Comparison of ENCODE assay signal across 8 cellular contexts in the genomic region with DNA sequence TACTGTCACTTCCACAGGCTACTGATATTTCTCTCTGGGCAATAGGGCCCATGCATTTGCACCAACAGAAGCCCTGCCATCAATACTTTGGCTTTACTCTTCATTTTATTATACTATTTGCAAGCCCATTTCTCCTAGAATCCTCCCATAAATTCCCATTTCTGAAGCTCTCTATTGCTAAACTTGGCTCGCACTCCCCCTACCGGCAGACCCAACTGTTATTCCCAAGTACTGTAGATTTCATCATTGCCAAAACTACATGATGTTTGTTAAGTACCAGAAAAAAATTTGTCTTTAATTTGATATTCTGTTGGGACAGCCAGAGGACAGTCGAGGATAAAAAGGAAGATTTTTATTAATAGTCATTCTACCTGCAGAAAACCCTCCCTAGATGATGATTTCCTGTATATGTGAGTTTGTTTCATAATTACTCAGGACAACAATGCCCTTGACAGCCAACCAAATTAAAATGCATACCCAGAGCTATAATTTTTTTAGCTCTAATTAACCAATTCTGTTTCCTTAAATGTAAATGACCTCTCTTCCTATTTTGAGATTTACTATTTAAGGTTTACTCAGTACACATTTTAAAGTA.
DNase-seq lines count a peak whose midpoint lies in the region; ATAC-seq, FAIRE-seq and TF ChIP-seq lines count a peak whose summit lies in the region.

No MANE protein-coding gene starts in this region.

- peaks cover 0 to 3% (median 2%) of the 10 kb centered on the region in 7 donors for H3K9me3 Mint-ChIP-seq in CD14-positive monocyte
- no peaks in the 10 kb centered on the region for H3K9me3 Mint-ChIP-seq in T-helper 2 cell treated with Interferon-gamma antibody and Interleukin-4, amounts not matched to agents 5 μg/mL and 100 μg/mL, for 36 hours

- 5% methylated on average over 3 of the region's 3 CpGs for whole genome bisulfite sequencing in transverse colon (ENCODE audit: low coverage in 1 of 2), 2 donors

- peaks cover 0 to 16% (median 10%) of the 10 kb centered on the region in 3 donors for H3K27me3 Mint-ChIP-seq in CD14-positive monocyte (ENCODE audit: low read depth in 3 of 3)
- peaks cover 6% of the 10 kb centered on the region for H3K27me3 Mint-ChIP-seq in T-helper 2 cell treated with Interferon-gamma antibody and Interleukin-4, amounts not matched to agents 5 μg/mL and 100 μg/mL, for 36 hours (ENCODE audit: low read depth)

- H3K9me3 ChIP-seq in transverse colon = no peaks in the 10 kb centered on the region

- DNase-seq in CD14-positive monocyte (ENCODE audit: low spot score) = no peak
- DNase-seq in GM18507 (ENCODE audit: extremely low spot score, insufficient read length, low read depth) = no peak
- peak; percentile 43 for DNase-seq in NCI-H446 treated with DMSO at 0.1 percent for 48 hours (lab: John Stamatoyannopoulos, UW)
- peak in 32 of 61 donors; percentile 1 to 58 (median 7) for DNase-seq in caudate nucleus (lab: John Stamatoyannopoulos, UW)
- DNase-seq in left colon = peak; percentile 36 to 70
- peak; percentile 55 for DNase-seq in transverse colon
- no peak for DNase-seq in T-helper 2 cell treated with Interferon-gamma antibody and Interleukin-4, amounts not matched to agents 5 μg/mL and 100 μg/mL, for 36 hours (ENCODE audit: low spot score)

- no peak for TF ChIP-seq EP300 in transverse colon (IDR thresholded peaks at IDR 0.05; ENCODE audit: low read depth)

- in situ Hi-C loops in transverse colon (cut with MboI; ENCODE audit: low pct_ligation_motif_present in 1 of 4, low pct_unique_long_range_greater_than_20kb in 1 of 4, low sequenced_read_pairs in 3 of 4) = no loop called here

- TF ChIP-seq POLR2A in transverse colon (IDR thresholded peaks at IDR 0.05) = no peak

- H3K4me3 Mint-ChIP-seq in CD14-positive monocyte = no peak overlapping the region
- H3K4me3 Mint-ChIP-seq in T-helper 2 cell treated with Interferon-gamma antibody and Interleukin-4, amounts not matched to agents 5 μg/mL and 100 μg/mL, for 36 hours = no peak overlapping the region

- no peak overlapping the region for H3K4me3 ChIP-seq in transverse colon

- TF ChIP-seq CTCF in CD14-positive monocyte (IDR thresholded peaks at IDR 0.05) (peak; percentile 76), transverse colon (IDR thresholded peaks at IDR 0.05) (peak; percentile 55 to 68 (median 66))

- ATAC-seq in left colon (no peak), HG02588 (IDR thresholded peaks at IDR 0.05; ENCODE audit: unreplicated experiment) (no peak)

- H3K27ac Mint-ChIP-seq in CD14-positive monocyte = no peak overlapping the region
- no peak overlapping the region for H3K27ac Mint-ChIP-seq in T-helper 2 cell treated with Interferon-gamma antibody and Interleukin-4, amounts not matched to agents 5 μg/mL and 100 μg/mL, for 36 hours

- FAIRE-seq in GM18507 (lab: Jason Lieb, UNC) = peak; percentile 78

- no peaks in the 10 kb centered on the region for H3K4me1 Mint-ChIP-seq in CD14-positive monocyte
- peaks cover 3% of the 10 kb centered on the region for H3K4me1 Mint-ChIP-seq in T-helper 2 cell treated with Interferon-gamma antibody and Interleukin-4, amounts not matched to agents 5 μg/mL and 100 μg/mL, for 36 hours (ENCODE audit: low read depth)

- H3K27ac ChIP-seq in caudate nucleus (ENCODE audit: low read depth, low read length) (no peak overlapping the region), transverse colon (no peak overlapping the region)

- intact Hi-C loops in CD14-positive monocyte (cut with micrococcal nuclease) = no loop called here
- intact Hi-C loops in left colon (cut with DNase I, micrococcal nuclease) = no loop called here
- intact Hi-C loops in transverse colon (cut with DNase I; ENCODE audit: low total_unique reads) = loop anchor here (10.0 kb wide), 1 partner anchor 655 kb away; no protein-coding TSS in a partner anchor

- no peaks in the 10 kb centered on the region for H3K36me3 ChIP-seq in transverse colon

- no peaks in the 10 kb centered on the region for H3K36me3 Mint-ChIP-seq in CD14-positive monocyte
- no peaks in the 10 kb centered on the region for H3K36me3 Mint-ChIP-seq in T-helper 2 cell treated with Interferon-gamma antibody and Interleukin-4, amounts not matched to agents 5 μg/mL and 100 μg/mL, for 36 hours (ENCODE audit: low read depth)

- H3K4me1 ChIP-seq in transverse colon = no peaks in the 10 kb centered on the region

- H3K27me3 ChIP-seq in transverse colon = no peaks in the 10 kb centered on the region

Comparison
In these comparisons a context has a peak if more than half of its experiments do, and no peak if none do; other contexts are left out.
1. DNase-seq: peak in NCI-H446 treated with DMSO at 0.1 percent for 48 hours (single experiment), caudate nucleus (32 of 61), left colon (2 of 2) and transverse colon (single experiment); none in CD14-positive monocyte (single experiment), GM18507 (single experiment) and T-helper 2 cell treated with Interferon-gamma antibody and Interleukin-4, amounts not matched to agents 5 μg/mL and 100 μg/mL, for 36 hours (single experiment).